Comparison of ENCODE assay signal across 16 cellular contexts in the genomic region with DNA sequence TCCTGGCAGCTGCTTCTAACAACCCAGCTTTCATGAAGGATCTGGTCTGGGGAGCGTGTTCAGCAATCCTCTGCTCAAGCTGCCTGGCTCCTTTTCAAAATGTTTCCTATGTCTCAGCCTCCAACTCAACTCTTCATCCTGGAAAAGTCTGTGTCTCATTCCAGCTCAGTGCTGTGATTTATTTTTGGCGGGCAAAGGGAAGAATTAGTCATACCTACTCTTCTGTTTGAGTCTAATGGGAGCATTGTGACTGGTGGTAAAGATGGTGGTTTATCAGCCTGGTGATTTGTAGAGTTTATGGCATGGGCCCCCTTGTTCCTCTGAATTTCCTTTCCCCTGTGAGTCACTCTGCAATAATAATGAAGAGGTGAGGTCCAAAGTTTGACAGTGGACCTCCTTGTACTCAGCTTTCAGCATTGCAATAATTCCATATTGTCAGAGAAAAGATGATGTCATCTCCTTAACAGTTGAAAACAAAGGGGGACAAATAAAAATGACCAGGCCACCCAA.
A peak's percentile ranks its signal among the peaks of the same experiment; 100 is the strongest.
DNase-seq lines count a peak whose midpoint lies in the region; TF ChIP-seq lines count a peak whose summit lies in the region.
"Had no signal": no experiment of that assay in that cellular context is flagged by ENCODE, and none has a peak within 500 bp of the region (broad histone marks: within the 10 kb centered on the region; RNA-seq: fewer than 3 reads in every experiment).

No MANE protein-coding gene starts in this region.

- H3K4me1 ChIP-seq in mesenchymal stem cell (ENCODE audit: control insufficient read depth, insufficient read depth, low read depth, low read length): peaks cover 1% of the 10 kb centered on the region
- H3K4me1 ChIP-seq: BLaER1 treated with 17β-estradiol and CSF1 and Interleukin-3, amounts not matched to agents 10 nM and 100 nM had no signal

- no peak overlapping the region for H2AFZ ChIP-seq in mesenchymal stem cell (ENCODE audit: low read depth, low read length)

- H3K18ac ChIP-seq in mesenchymal stem cell (ENCODE audit: low read depth in 1 of 2, low read length in 2 of 2): no peak overlapping the region

- no peak overlapping the region for H2BK5ac ChIP-seq in mesenchymal stem cell (ENCODE audit: low read depth, low read length, poor library complexity, severe bottlenecking)

- H3K4me3 ChIP-seq in cardiac fibroblast (replicated peaks in 1 of 2; ENCODE audit: low read depth in 2 of 2, low read length in 2 of 2) (no peak overlapping the region), mesenchymal stem cell (ENCODE audit: insufficient read depth in 1 of 2, low read depth in 1 of 2, low read length in 2 of 2) (no peak overlapping the region)
- H3K4me3 ChIP-seq: BLaER1 treated with 17β-estradiol and CSF1 and Interleukin-3, amounts not matched to agents 10 nM and 100 nM had no signal

- no peak overlapping the region for H2AK5ac ChIP-seq in mesenchymal stem cell (ENCODE audit: low read length, severe bottlenecking)

- no peak overlapping the region for H4K91ac ChIP-seq in mesenchymal stem cell (ENCODE audit: low read length)

- peak; percentile 64 for DNase-seq in AG20443 (ENCODE audit: low spot score)
- peak; percentile 79 for DNase-seq in M059J (ENCODE audit: low read depth)
- DNase-seq in cardiac fibroblast (ENCODE audit: low read depth in 2 of 2): peak; percentile 18 to 53
- peak; percentile 77 for DNase-seq in mesenchymal stem cell
- DNase-seq in NCI-H1930 (lab: John Stamatoyannopoulos, UW): no peak
- DNase-seq in activated CD4-positive, alpha-beta T cell treated with anti-CD3 and anti-CD28 coated beads for 4 hours: no peak
- no peak for DNase-seq in T-helper 2 cell
- DNase-seq in NCI-H2227 treated with DMSO at 0.1 percent for 48 hours (lab: John Stamatoyannopoulos, UW): no peak
- DNase-seq: activated CD8-positive, alpha-beta T cell treated with anti-CD3 and anti-CD28 coated beads for 36 hours; activated gamma-delta T cell treated with Interleukin-2 at 50 U/mL for 16 hours; caudate nucleus; NCI-H1092 treated with DMSO at 0.1 percent for 48 hours; NCI-H226; stimulated activated CD4-positive, alpha-beta T cell treated with anti-CD3 and anti-CD28 coated beads, Interleukin-4, amount 100 ng/mL, for 1 hour; stimulated activated naive B cell treated with anti-CD40 and anti-IgM and Interleukin-4, amounts not matched to agents 10 μg/mL and 1 μg/mL and 100 μg/mL, for 72 hours had no signal

- no peak overlapping the region for H3K4me2 ChIP-seq in mesenchymal stem cell (ENCODE audit: low read length, poor library complexity, severe bottlenecking)
- H3K4me2 ChIP-seq: BLaER1 treated with 17β-estradiol and CSF1 and Interleukin-3, amounts not matched to agents 10 nM and 100 nM had no signal

- no peak overlapping the region for H3K23ac ChIP-seq in mesenchymal stem cell (ENCODE audit: low read length in 2 of 2)

- H3K27me3 ChIP-seq in mesenchymal stem cell (ENCODE audit: control insufficient read depth in 1 of 2, insufficient read depth in 1 of 2, low read length in 2 of 2): no peaks in the 10 kb centered on the region
- H3K27me3 ChIP-seq: BLaER1 treated with 17β-estradiol and CSF1 and Interleukin-3, amounts not matched to agents 10 nM and 100 nM had no signal

- H3K9me3 ChIP-seq in mesenchymal stem cell (ENCODE audit: control insufficient read depth, low read length): no peaks in the 10 kb centered on the region
- H3K9me3 ChIP-seq: BLaER1 treated with 17β-estradiol and CSF1 and Interleukin-3, amounts not matched to agents 10 nM and 100 nM had no signal

- no peak overlapping the region for H3K9ac ChIP-seq in mesenchymal stem cell (ENCODE audit: low read length)
- H3K9ac ChIP-seq: BLaER1 treated with 17β-estradiol and CSF1 and Interleukin-3, amounts not matched to agents 10 nM and 100 nM had no signal

- H2BK15ac ChIP-seq in mesenchymal stem cell (ENCODE audit: low read depth, poor library complexity, severe bottlenecking): no peak overlapping the region

- no peak overlapping the region for H3K4ac ChIP-seq in mesenchymal stem cell (ENCODE audit: low read depth in 1 of 2, low read length in 2 of 2)

- H4K8ac ChIP-seq in mesenchymal stem cell (ENCODE audit: low read length): no peak overlapping the region

- no peak overlapping the region for H2BK120ac ChIP-seq in mesenchymal stem cell (ENCODE audit: low read depth, low read length)

- WGBS in mesenchymal stem cell: 0% methylated on average over 2 of the region's 2 CpGs

- H3K27ac ChIP-seq in mesenchymal stem cell (ENCODE audit: low read length, poor library complexity, severe bottlenecking): no peak overlapping the region
- H3K27ac ChIP-seq: BLaER1 treated with 17β-estradiol and CSF1 and Interleukin-3, amounts not matched to agents 10 nM and 100 nM had no signal

- no peak overlapping the region for H2BK12ac ChIP-seq in mesenchymal stem cell (ENCODE audit: low read length in 2 of 2)

- H3K36me3 ChIP-seq in mesenchymal stem cell (ENCODE audit: control insufficient read depth in 1 of 2, insufficient read depth in 2 of 2, low read depth in 1 of 2, low read length in 2 of 2): no peaks in the 10 kb centered on the region
- H3K36me3 ChIP-seq: BLaER1 treated with 17β-estradiol and CSF1 and Interleukin-3, amounts not matched to agents 10 nM and 100 nM had no signal

- H3K79me1 ChIP-seq in mesenchymal stem cell (replicated peaks; ENCODE audit: low read length, poor library complexity, severe bottlenecking): no peaks in the 10 kb centered on the region

- H3K14ac ChIP-seq in mesenchymal stem cell (ENCODE audit: low read length in 2 of 2): no peak overlapping the region

- TF ChIP-seq CTCF in cardiac fibroblast (IDR thresholded peaks at IDR 0.05; ENCODE audit: low read depth, low read length): no peak

Comparison
In these comparisons a context has a peak if more than half of its experiments do, and no peak if none do; other contexts are left out.
1. DNase-seq: peak in AG20443 (single experiment), M059J (single experiment), cardiac fibroblast (2 of 2) and mesenchymal stem cell (single experiment); none in NCI-H1930 (0 of 2), activated CD4-positive, alpha-beta T cell treated with anti-CD3 and anti-CD28 coated beads for 4 hours (0 of 2), T-helper 2 cell (0 of 5) and NCI-H2227 treated with DMSO at 0.1 percent for 48 hours (single experiment).